In the genomic region with DNA sequence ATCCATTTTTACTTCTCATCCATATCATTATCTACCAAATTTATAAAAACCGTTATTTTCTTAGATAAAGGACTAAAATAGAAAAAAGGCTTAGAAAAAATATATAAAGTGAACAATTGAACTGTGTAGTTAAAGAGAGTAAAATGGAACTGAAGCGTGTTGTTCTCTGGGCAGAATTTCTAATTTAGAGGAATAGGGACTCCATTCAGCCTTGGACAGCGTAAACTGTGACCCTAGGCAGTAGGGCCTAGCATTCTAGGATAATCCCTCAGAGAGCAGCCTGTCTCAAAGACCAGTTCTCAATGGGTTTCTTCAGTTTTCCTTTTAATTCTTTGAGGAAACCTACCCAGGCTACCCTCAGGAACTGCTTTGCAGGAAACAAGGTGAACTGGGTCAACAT, we compare ENCODE assay signal across 17 cellular contexts. TPM values are rescaled to one million over a fixed set of nuclear protein-coding genes. Genes with fewer than 3 reads are reported as not detected.
A peak's percentile ranks its signal among the peaks of the same experiment; 100 is the strongest.
DNase-seq lines count a peak whose midpoint lies in the region; ATAC-seq and TF ChIP-seq lines count a peak whose summit lies in the region.
"Had no signal": no experiment of that assay in that cellular context is flagged by ENCODE, and none has a peak within 500 bp of the region (broad histone marks: within the 10 kb centered on the region; RNA-seq: fewer than 3 reads in every experiment).

No MANE protein-coding gene starts in this region.

- H3K36me3 Mint-ChIP-seq in endothelial cell (ENCODE audit: low read depth, unreplicated experiment): no peaks in the 10 kb centered on the region
- H3K36me3 Mint-ChIP-seq in neural crest cell (ENCODE audit: low read depth): peaks cover 17% of the 10 kb centered on the region
- H3K36me3 Mint-ChIP-seq: CD8-positive, alpha-beta T cell had no signal

- no peaks in the 10 kb centered on the region for H3K36me3 ChIP-seq in left ventricle myocardium inferior

- no peak for DNase-seq in left ventricle myocardium inferior
- DNase-seq in left ventricle myocardium superior: no peak
- no peak for DNase-seq in endothelial cell (ENCODE audit: low spot score)
- no peak for DNase-seq in neural crest cell (ENCODE audit: low read depth, low spot score)
- no peak for DNase-seq in anterior cingulate cortex (lab: John Stamatoyannopoulos, UW)
- DNase-seq in HuH-7 (ENCODE audit: low spot score): no peak
- no peak for DNase-seq in lower leg skin (ENCODE audit: low spot score in 2 of 2)
- DNase-seq in T-helper 9 cell: no peak
- DNase-seq: CD8-positive, alpha-beta T cell; DMS 273 treated with DMSO at 0.1 percent for 48 hours; GM23248; MM.1S; NCI-H1105; NCI-H187; NCI-H446; PC-3 had no signal

- H3K9me3 ChIP-seq in left ventricle myocardium inferior (replicated peaks): no peaks in the 10 kb centered on the region

- H3K9me3 Mint-ChIP-seq in endothelial cell (ENCODE audit: unreplicated experiment) (no peaks in the 10 kb centered on the region), neural crest cell (no peaks in the 10 kb centered on the region)
- H3K9me3 Mint-ChIP-seq: CD8-positive, alpha-beta T cell had no signal

- TF ChIP-seq CTCF in left ventricle myocardium inferior (IDR thresholded peaks at IDR 0.05; ENCODE audit: borderline replicate concordance) (no peak), endothelial cell (IDR thresholded peaks at IDR 0.05; ENCODE audit: unreplicated experiment) (no peak), neural crest cell (conservative IDR thresholded peaks at IDR 0.05) (no peak), lower leg skin (IDR thresholded peaks at IDR 0.05) (no peak)

- peaks cover 57% of the 10 kb centered on the region for H3K4me1 Mint-ChIP-seq in endothelial cell (ENCODE audit: unreplicated experiment)
- peaks cover 79% of the 10 kb centered on the region for H3K4me1 Mint-ChIP-seq in neural crest cell

- H3K27ac Mint-ChIP-seq in endothelial cell (ENCODE audit: unreplicated experiment): peak overlapping the region; percentile 34
- H3K27ac Mint-ChIP-seq in neural crest cell (ENCODE audit: unreplicated experiment): no peak overlapping the region
- H3K27ac Mint-ChIP-seq: CD8-positive, alpha-beta T cell had no signal

- intact Hi-C loops in left ventricle myocardium inferior (cut with micrococcal nuclease): no loop called here
- intact Hi-C loops in left ventricle myocardium superior (cut with micrococcal nuclease): no loop called here
- intact Hi-C loops in lower leg skin (cut with DNase I; ENCODE audit: low total_unique reads): no loop called here

- H3K4me1 ChIP-seq in left ventricle myocardium inferior: peaks cover 93% of the 10 kb centered on the region

- no peaks in the 10 kb centered on the region for H3K27me3 ChIP-seq in left ventricle myocardium inferior (ENCODE audit: low read depth)

- no peak for ATAC-seq in left ventricle myocardium superior
- ATAC-seq: CD8-positive, alpha-beta T cell; PC-3 had no signal

- 92 to 98% methylated on average over 3 of the region's 3 CpGs for WGBS in lower leg skin, 2 donors

- no peak for TF ChIP-seq POLR2A in lower leg skin (IDR thresholded peaks at IDR 0.05)

- peak overlapping the region; percentile 34 for H3K27ac ChIP-seq in left ventricle myocardium inferior (replicated peaks)
- H3K27ac ChIP-seq: 22Rv1, GM23248 had no signal

- no peaks in the 10 kb centered on the region for H3K27me3 Mint-ChIP-seq in endothelial cell (ENCODE audit: unreplicated experiment)
- H3K27me3 Mint-ChIP-seq in neural crest cell (ENCODE audit: low read depth): no peaks in the 10 kb centered on the region

- H3K4me3 Mint-ChIP-seq in endothelial cell (ENCODE audit: unreplicated experiment): peak overlapping the region; percentile 12
- H3K4me3 Mint-ChIP-seq in neural crest cell: peak overlapping the region; percentile 56
- H3K4me3 Mint-ChIP-seq: CD8-positive, alpha-beta T cell had no signal

- H3K4me3 ChIP-seq in left ventricle myocardium inferior: no peak overlapping the region
- no peak overlapping the region for H3K4me3 ChIP-seq in lower leg skin (ENCODE audit: low read depth, poor library complexity, severe bottlenecking)
- H3K4me3 ChIP-seq: GM23248 had no signal

RNA-seq across cellular contexts. Expression of gene ZNF462, which starts 11.1 kb away (rescaled TPM):
- 29.2 TPM for total RNA-seq in left ventricle myocardium inferior
- total RNA-seq in left ventricle myocardium superior: 23.0 TPM
- 98.3 TPM for total RNA-seq in endothelial cell (ENCODE audit: unreplicated experiment)
- total RNA-seq in neural crest cell: 195 and 199 TPM in 2 replicates
- 10 to 100 TPM; 13.3 to 19.9 (median 16.2) TPM for total RNA-seq in lower leg skin
- total RNA-seq: CD8-positive, alpha-beta T cell had no signal
